In genomic region chr16:72995151-72995881, GRCh38 we compare ENCODE assay signal across 9 cellular contexts. TPM values are rescaled to one million over a fixed set of nuclear protein-coding genes. Genes with fewer than 3 reads are reported as not detected.
DNase-seq lines count a peak whose midpoint lies in the region; ATAC-seq, FAIRE-seq and TF ChIP-seq lines count a peak whose summit lies in the region.
"Had no signal": no experiment of that assay in that cellular context is flagged by ENCODE, and none has a peak within 500 bp of the region (broad histone marks: within the 10 kb centered on the region; RNA-seq: fewer than 3 reads in every experiment).

No MANE protein-coding gene starts in this region.

- intact Hi-C loops in GM12878 (cut with micrococcal nuclease; ENCODE audit: unreplicated experiment) = no loop called here

- peak overlapping the region; percentile 44 for H2BK12ac ChIP-seq in neuronal stem cell (ENCODE audit: low read length)

- H3K79me2 ChIP-seq in GM12878 (ENCODE audit: control insufficient read depth, insufficient read depth, low read length) = no peaks in the 10 kb centered on the region; the same call in 1 of the 2 replicates

- H3K27me3 ChIP-seq in HL-60 (ENCODE audit: insufficient read depth, poor library complexity, severe bottlenecking) (no peaks in the 10 kb centered on the region), GM12878 (replicated peaks in 1 of 2; ENCODE audit: control insufficient read depth in 2 of 2, insufficient read depth in 2 of 2, low read length in 1 of 2) (no peaks in the 10 kb centered on the region), neuronal stem cell (ENCODE audit: control insufficient read depth in 3 of 3, insufficient read depth in 3 of 3, low read depth in 1 of 3, low read length in 3 of 3) (no peaks in the 10 kb centered on the region)

- TF ChIP-seq CTCF in HL-60 (IDR thresholded peaks at IDR 0.05; ENCODE audit: insufficient read depth, low read length) = peak; percentile 3
- TF ChIP-seq CTCF in GM12878 (IDR thresholded peaks at IDR 0.05 in 2 of 3, conservative IDR thresholded peaks at IDR 0.05 in 1 of 3; ENCODE audit: control insufficient read depth in 2 of 3, extremely low read depth in 1 of 3, insufficient read depth in 1 of 3, low read depth in 3 of 3, low read length in 3 of 3) = peak in 2 of 3 experiments; percentile 49 to 66; a peak in 4 of 6 replicates

- H2AFZ ChIP-seq in GM12878 (ENCODE audit: control insufficient read depth, low read depth, low read length) = no peak overlapping the region
- H2AFZ ChIP-seq in neuronal stem cell (ENCODE audit: low read length) = no peak overlapping the region

- TF ChIP-seq EP300 in GM12878 (IDR thresholded peaks at IDR 0.05; ENCODE audit: borderline replicate concordance in 1 of 2, control insufficient read depth in 1 of 2, low read depth in 2 of 2, low read length in 2 of 2) = no peak

- no peaks in the 10 kb centered on the region for H3K79me1 ChIP-seq in neuronal stem cell (ENCODE audit: low read depth, low read length)

- in situ Hi-C loops in GM12878 (cut with MboI) = no loop called here

- RAD21 ChIA-PET in GM12878 (lab: Charles Lee; ENCODE audit: unreplicated experiment) = no interaction called here

- 77% methylated on average over 18 of the region's 18 CpGs for WGBS in GM12878 (ENCODE audit: insufficient coverage, insufficient replicate concordance, low lambda C conversion rate, missing lambda C conversion rate)
- no CpG with 5 or more reads among the region's 18 CpGs for WGBS in neuronal stem cell (ENCODE audit: extremely low coverage in 2 of 2, insufficient read length in 2 of 2, insufficient replicate concordance in 1 of 2), 2 donors

- H4K20me1 ChIP-seq in GM12878 (ENCODE audit: control insufficient read depth, insufficient read depth) = no peaks in the 10 kb centered on the region

- H2BK15ac ChIP-seq in neuronal stem cell (ENCODE audit: low read length) = no peak overlapping the region

- H2AK5ac ChIP-seq in neuronal stem cell (ENCODE audit: low read depth, low read length) = no peak overlapping the region

- H3K4me2 ChIP-seq in GM12878 (ENCODE audit: control insufficient read depth, insufficient read depth) (no peak overlapping the region), neuronal stem cell (ENCODE audit: insufficient read depth, low read length, poor library complexity, severe bottlenecking) (no peak overlapping the region)

- H3K4ac ChIP-seq in neuronal stem cell (ENCODE audit: low read length) = no peak overlapping the region

- BruUV-seq in GM12878 (replicated peaks; lab: Mats Ljungman, UMichigan) = no TSS peak

- peak; percentile 52 for DNase-seq in NCI-H2227 (lab: John Stamatoyannopoulos, UW; ENCODE audit: unreplicated experiment)
- no peak for DNase-seq in NCI-H2227 treated with DMSO at 0.1 percent for 48 hours (lab: John Stamatoyannopoulos, UW)
- DNase-seq in HL-60 (ENCODE audit: low read depth in 1 of 2, low spot score in 1 of 2) = peak in 1 of 2 experiments; percentile 34
- DNase-seq in GM12878 (ENCODE audit: low read depth, low spot score) = no peak
- DNase-seq in neuronal stem cell (ENCODE audit: low spot score) = peak; percentile 47
- no peak for DNase-seq in HPDE6-E6E7 (ENCODE audit: extremely low spot score)
- DNase-seq: NCI-H2029 had no signal

- peak; percentile 25; the same call in 1 of the 2 replicates for TF ChIP-seq RAD21 in GM12878 (IDR thresholded peaks at IDR 0.05; ENCODE audit: insufficient read depth, low read depth, low read length)

- SMC1A ChIA-PET in GM12878 (lab: Charles Lee; ENCODE audit: uncharacterized antibody, unreplicated experiment) = interaction anchor here (1.0 to 1.4 kb wide), 2 partner anchors 13 to 17 kb away, joined by 3 to 5 read pairs; no protein-coding TSS in a partner anchor

- no peak overlapping the region for H4K91ac ChIP-seq in neuronal stem cell (ENCODE audit: low read depth, low read length, poor library complexity)

- ATAC-seq in GM12878 (peak; percentile 70; the same call in 2 of the 3 replicates), GM21717 (IDR thresholded peaks at IDR 0.05; ENCODE audit: unreplicated experiment) (no peak), GM21825 (IDR thresholded peaks at IDR 0.05; ENCODE audit: unreplicated experiment) (no peak)

- H3K9ac ChIP-seq in GM12878 (ENCODE audit: control insufficient read depth, insufficient read depth, low read length) (no peak overlapping the region), neuronal stem cell (ENCODE audit: low read depth, low read length, poor library complexity) (no peak overlapping the region)

- H3K18ac ChIP-seq in neuronal stem cell (ENCODE audit: low read length) = peak overlapping the region; percentile 60

- H4K8ac ChIP-seq in neuronal stem cell (ENCODE audit: low read depth, low read length) = no peak overlapping the region

- H3K9me3 ChIP-seq in GM12878 (replicated peaks; ENCODE audit: control insufficient read depth, insufficient read depth, low read length) = no peaks in the 10 kb centered on the region; the same call in 2 of the 3 replicates
- H3K9me3 ChIP-seq in neuronal stem cell (replicated peaks in 1 of 2; ENCODE audit: control insufficient read depth in 2 of 2, insufficient read depth in 1 of 2, low read depth in 1 of 2, low read length in 2 of 2) = no peaks in the 10 kb centered on the region

- TF ChIP-seq POLR2A in GM12878 (IDR thresholded peaks at IDR 0.05; ENCODE audit: low read depth, low read length) = no peak

- no peak overlapping the region for H3K14ac ChIP-seq in neuronal stem cell (ENCODE audit: low read length)

- no peak overlapping the region for H3K23ac ChIP-seq in neuronal stem cell (ENCODE audit: low read depth, low read length, poor library complexity)

- H3K36me3 ChIP-seq in GM12878 (ENCODE audit: control insufficient read depth in 2 of 2, insufficient read depth in 2 of 2, low read length in 1 of 2) (no peaks in the 10 kb centered on the region), neuronal stem cell (replicated peaks in 1 of 2; ENCODE audit: control insufficient read depth in 2 of 2, insufficient read depth in 2 of 2, low read length in 2 of 2) (peaks cover 0 to 15% of the 10 kb centered on the region in 2 donors)

- FAIRE-seq in GM12878 (lab: Jason Lieb, UNC) = no peak

- H3K4me1 ChIP-seq in GM12878 (ENCODE audit: control insufficient read depth, insufficient read depth, low read length) = no peaks in the 10 kb centered on the region
- H3K4me1 ChIP-seq in neuronal stem cell (ENCODE audit: control insufficient read depth in 2 of 2, insufficient read depth in 1 of 2, low read depth in 1 of 2, low read length in 2 of 2) = peaks cover 20 to 40% of the 10 kb centered on the region in 2 donors

- H2BK120ac ChIP-seq in neuronal stem cell (ENCODE audit: low read depth, low read length) = peak overlapping the region; percentile 37

- no peak overlapping the region for H2BK5ac ChIP-seq in neuronal stem cell (ENCODE audit: low read length)

- H3K4me3 ChIP-seq in HL-60 (replicated peaks; ENCODE audit: insufficient read depth, low read length) = no peak overlapping the region
- H3K4me3 ChIP-seq in GM12878 = no peak overlapping the region
- H3K4me3 ChIP-seq in neuronal stem cell (ENCODE audit: low read length in 2 of 2) = no peak overlapping the region

- CTCF ChIA-PET in GM12878 (lab: Yijun Ruan, JAX) = interaction anchor here (1.3 to 1.4 kb wide), 2 partner anchors 9 to 493 kb away, joined by 4 to 5 read pairs; no protein-coding TSS in a partner anchor

- H3K27ac ChIP-seq in HL-60 (replicated peaks) (no peak overlapping the region), GM12878 (ENCODE audit: control insufficient read depth, insufficient read depth) (no peak overlapping the region), neuronal stem cell (replicated peaks; ENCODE audit: low read length) (no peak overlapping the region)

- POLR2A ChIA-PET in GM12878 (lab: Charles Lee) = no interaction called here

TF ChIP-seq in GM12878, 131 proteins besides CTCF, POLR2A, EP300 and RAD21 (continues in another document):
- no peak for TF ChIP-seq MYC (IDR thresholded peaks at IDR 0.05; ENCODE audit: insufficient read depth, insufficient read length, insufficient replicate concordance, low read length, severe bottlenecking)
- no peak for TF ChIP-seq BCL3 (IDR thresholded peaks at IDR 0.05; ENCODE audit: borderline replicate concordance, insufficient read depth, low read depth, low read length, poor library complexity, severe bottlenecking)
- no peak for TF ChIP-seq ZZZ3 (IDR thresholded peaks at IDR 0.05; ENCODE audit: control insufficient read depth, insufficient read length, low read depth)
- TF ChIP-seq ZSCAN29 (IDR thresholded peaks at IDR 0.05) = no peak
- TF ChIP-seq FOXM1 (IDR thresholded peaks at IDR 0.05; ENCODE audit: low read depth, low read length) = no peak
- no peak for TF ChIP-seq TCF12 (IDR thresholded peaks at IDR 0.05; ENCODE audit: low read depth, low read length)
- no peak for TF ChIP-seq IKZF1 (conservative IDR thresholded peaks at IDR 0.05)
- no peak for TF ChIP-seq ESRRA (IDR thresholded peaks at IDR 0.05; ENCODE audit: low read length)

RNA-seq across cellular contexts. Expression of gene ZFHX3, which starts 52.6 kb away (rescaled TPM):
- total RNA-seq in GM12878 (2013; cell fraction: nucleolus; rRNA removed) = 31.8 and 32.2 TPM in 2 replicates
- 1.5 and 1.6 TPM in 2 replicates for total RNA-seq in GM12878 (2014; rRNA removed)
- total RNA-seq in GM12878 (2014; rRNA removed; fragmentation: Illumina TruSeq; extraction: Trizol) = 1.4 and 2.4 TPM in 2 replicates
- 7.8 and 8.6 TPM in 2 replicates for total RNA-seq in GM12878 (2021)
- polyA plus RNA-seq in GM12878 (2011; ENCODE audit: low read depth) = 1.5 TPM
- 1.3 and 1.5 TPM in 2 replicates for polyA plus RNA-seq in GM12878 (2011; rRNA removed)
- polyA plus RNA-seq in GM12878 (2011; cell fraction: cytosol; rRNA removed) = 0.79 and 0.90 TPM in 2 replicates
- polyA plus RNA-seq in GM12878 (2011; cell fraction: nucleus; rRNA removed) = 1.6 and 2.4 TPM in 2 replicates
- 2.3 and 3.5 TPM in 2 replicates for polyA plus RNA-seq in GM12878 (2012)
- polyA plus RNA-seq in GM12878 (2014; fragmentation: Illumina TruSeq; extraction: Trizol) = 3.2 and 3.4 TPM in 2 replicates
- 1 to 10 TPM in 1 of 2 experiments, under 1 TPM in 1; 0.68 to 3.5 TPM for polyA plus RNA-seq in GM12878 (2014; fragmentation: Nextera tagmentation; extraction: Ambion mirVana)
- polyA plus RNA-seq in GM12878 (2014; rRNA removed) = 2.1 and 2.4 TPM in 2 replicates
- polyA plus RNA-seq in GM12878 (2016; fragmentation: Nextera tagmentation; extraction: Ambion mirVana) = 1 to 10 TPM; 2.0 to 2.8 TPM
- polyA minus RNA-seq in GM12878 (2011; rRNA and poly(A)+ RNA removed) = 5.3 and 6.6 TPM in 2 replicates
- polyA minus RNA-seq in GM12878 (2011; cell fraction: cytosol; rRNA and poly(A)+ RNA removed) = 2.9 and 3.2 TPM in 2 replicates
- polyA minus RNA-seq in GM12878 (2011; cell fraction: nucleus; rRNA and poly(A)+ RNA removed) = 6.0 and 15.7 TPM in 2 replicates
- 1.8 TPM for polyA plus RNA-seq in neuronal stem cell (2013, experiment 1 of 2)
- polyA plus RNA-seq in neuronal stem cell (2013, experiment 2 of 2) = 2.1 TPM

Comparison
In these comparisons a context has a peak if more than half of its experiments do, and no peak if none do; other contexts are left out.
1. DNase-seq: peak in NCI-H2227 (single experiment) and neuronal stem cell (single experiment); none in NCI-H2227 treated with DMSO at 0.1 percent for 48 hours (single experiment), GM12878 (single experiment) and HPDE6-E6E7 (single experiment).